ENCODE assay signal across 1 cellular context in genomic region chr17:77392376-77393273, GRCh38.
TF ChIP-seq lines count a peak whose summit lies in the region.

No MANE protein-coding gene starts in this region.

TF ChIP-seq in K562, 482 proteins besides CTCF, POLR2A, EP300 and RAD21 (continued from another document):
- TF ChIP-seq MNT (conservative IDR thresholded peaks at IDR 0.05) (peak in 1 of 2 experiments; percentile 41; a peak in 1 of 4 replicates), RAD51 (IDR thresholded peaks at IDR 0.05; ENCODE audit: borderline replicate concordance, low read depth) (no peak; the same call in 1 of the 2 replicates), NONO (IDR thresholded peaks at IDR 0.05; ENCODE audit: low read depth in 2 of 2, low read length in 1 of 2) (no peak), USF1 (CRISPR knock-in tag; IDR thresholded peaks at IDR 0.05) (peak; percentile 73), TAF15 (IDR thresholded peaks at IDR 0.05; ENCODE audit: low read depth, low read length) (no peak), SETDB1 (IDR thresholded peaks at IDR 0.05; ENCODE audit: low read length) (no peak), GATAD2B (IDR thresholded peaks at IDR 0.05; ENCODE audit: borderline replicate concordance) (no peak), CREM (IDR thresholded peaks at IDR 0.05; ENCODE audit: low read depth) (0 out of 2 replicates have a peak, but pooled peaks have one; percentile 18), E4F1 (CRISPR knock-in tag; IDR thresholded peaks at IDR 0.05; ENCODE audit: borderline replicate concordance) (no peak), ARID4B (CRISPR knock-in tag; IDR thresholded peaks at IDR 0.05) (no peak), ZNF274 (IDR thresholded peaks at IDR 0.05; ENCODE audit: borderline replicate concordance, low read depth, low read length) (no peak), CREB1 (IDR thresholded peaks at IDR 0.05) (no peak), CREB1 (CRISPR knock-in tag; IDR thresholded peaks at IDR 0.05) (no peak)
